29 cellular contexts compared by ENCODE assay signal in the genomic region with DNA sequence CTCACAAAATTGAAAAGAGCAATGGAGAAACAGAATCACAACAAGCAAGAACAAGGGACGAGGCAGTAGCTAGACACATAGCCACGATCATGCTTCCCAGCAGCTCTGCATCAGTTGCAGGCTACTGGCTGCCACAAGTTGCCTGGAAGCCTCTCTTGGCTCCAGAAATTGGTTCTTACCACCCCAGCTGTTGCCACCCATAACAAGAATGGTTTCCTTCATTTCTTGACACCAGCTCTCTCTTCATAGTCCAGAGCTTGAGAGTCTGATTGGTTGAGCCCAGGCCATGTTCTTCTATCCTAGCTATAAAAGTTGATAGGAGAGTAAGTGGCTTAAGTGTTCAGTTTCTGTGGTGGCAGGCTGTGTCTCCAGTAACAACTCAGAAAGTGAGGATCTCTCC.
"Had no signal": no experiment of that assay in that cellular context is flagged by ENCODE, and none has a peak within 500 bp of the region (broad histone marks: within the 10 kb centered on the region; RNA-seq: fewer than 3 reads in every experiment).

No MANE protein-coding gene starts in this region.

- H3K36me3 Mint-ChIP-seq: activated CD4-positive, alpha-beta memory T cell treated with anti-CD3 and anti-CD28 coated beads for 36 hours; activated CD8-positive, alpha-beta memory T cell treated with anti-CD3 and anti-CD28 coated beads, Interleukin-2, amount 10 ng/mL, durations not matched to agents 7 days and 5 days; activated naive CD4-positive, alpha-beta T cell treated with anti-CD3 and anti-CD28 coated beads, Interleukin-2, amount 10 ng/mL, durations not matched to agents 7 days and 5 days; activated naive CD4-positive, alpha-beta T cell treated with anti-CD3 and anti-CD28 coated beads, Interleukin-2, amount 50 U/mL, for 72 hours; activated naive CD8-positive, alpha-beta T cell treated with anti-CD3 and anti-CD28 coated beads, Interleukin-2, amount 10 ng/mL, durations not matched to agents 7 days and 5 days; brain had no signal

- H3K27ac ChIP-seq: ascending aorta, esophagus squamous epithelium, gastroesophageal sphincter, heart right ventricle had no signal

- H3K4me3 ChIP-seq: ascending aorta, esophagus squamous epithelium, gastroesophageal sphincter, heart right ventricle had no signal

- H3K27me3 ChIP-seq: ascending aorta, esophagus squamous epithelium, gastroesophageal sphincter, heart right ventricle had no signal

- H3K4me3 Mint-ChIP-seq: activated CD4-positive, alpha-beta memory T cell treated with anti-CD3 and anti-CD28 coated beads for 36 hours; activated CD4-positive, alpha-beta T cell treated with anti-CD3 and anti-CD28 coated beads for 36 hours; activated CD4-positive, alpha-beta T cell treated with anti-CD3 and anti-CD28 coated beads, Interleukin-2, amount 10 ng/mL, durations not matched to agents 24 days and 14 days; activated CD8-positive, alpha-beta memory T cell treated with anti-CD3 and anti-CD28 coated beads, Interleukin-2, amount 10 ng/mL, durations not matched to agents 7 days and 5 days; activated CD8-positive, alpha-beta T cell treated with anti-CD3 and anti-CD28 coated beads, Interleukin-2, amount 10 ng/mL, durations not matched to agents 7 days and 5 days; activated naive CD4-positive, alpha-beta T cell treated with anti-CD3 and anti-CD28 coated beads, Interleukin-2, amount 10 ng/mL, durations not matched to agents 7 days and 5 days; activated naive CD8-positive, alpha-beta T cell treated with anti-CD3 and anti-CD28 coated beads, Interleukin-2, amount 10 ng/mL, durations not matched to agents 7 days and 5 days; activated T-helper 1 cell treated with anti-CD3 and anti-CD28 coated beads, Interleukin-12 subunit alpha, Interleukin-12 subunit beta, Interleukin-2, Interleukin-4 antibody, amounts not matched to agents 30 ng/mL and 10 ng/mL and 1 ng/mL, durations not matched to agents 14 hours and 24 hours and 36 hours; brain; effector memory CD8-positive, alpha-beta T cell had no signal

- H3K4me1 Mint-ChIP-seq: activated CD4-positive, alpha-beta T cell treated with anti-CD3 and anti-CD28 coated beads for 36 hours; activated CD4-positive, alpha-beta T cell treated with anti-CD3 and anti-CD28 coated beads, Interleukin-2, amount 10 ng/mL, durations not matched to agents 24 days and 14 days; activated CD8-positive, alpha-beta memory T cell treated with anti-CD3 and anti-CD28 coated beads, Interleukin-2, amount 10 ng/mL, durations not matched to agents 7 days and 5 days; activated naive CD4-positive, alpha-beta T cell treated with anti-CD3 and anti-CD28 coated beads, Interleukin-2, amount 10 ng/mL, durations not matched to agents 7 days and 5 days; activated naive CD8-positive, alpha-beta T cell treated with anti-CD3 and anti-CD28 coated beads, Interleukin-2, amount 10 ng/mL, durations not matched to agents 7 days and 5 days had no signal

- H3K27me3 Mint-ChIP-seq: activated CD4-positive, alpha-beta memory T cell treated with anti-CD3 and anti-CD28 coated beads for 36 hours; activated CD4-positive, alpha-beta T cell treated with anti-CD3 and anti-CD28 coated beads for 36 hours had no signal

- H3K36me3 ChIP-seq: ascending aorta, esophagus squamous epithelium, gastroesophageal sphincter, heart right ventricle had no signal

- H3K4me1 ChIP-seq: ascending aorta had no signal

- H3K27ac Mint-ChIP-seq: activated CD4-positive, alpha-beta memory T cell treated with anti-CD3 and anti-CD28 coated beads for 36 hours; activated CD4-positive, alpha-beta T cell treated with anti-CD3 and anti-CD28 coated beads for 36 hours; activated CD4-positive, alpha-beta T cell treated with anti-CD3 and anti-CD28 coated beads, Interleukin-2, amount 10 ng/mL, durations not matched to agents 24 days and 14 days; activated CD8-positive, alpha-beta memory T cell treated with anti-CD3 and anti-CD28 coated beads, Interleukin-2, amount 10 ng/mL, durations not matched to agents 7 days and 5 days; activated CD8-positive, alpha-beta T cell treated with anti-CD3 and anti-CD28 coated beads, Interleukin-2, amount 10 ng/mL, durations not matched to agents 7 days and 5 days; activated naive CD4-positive, alpha-beta T cell treated with anti-CD3 and anti-CD28 coated beads, Interleukin-2, amount 10 ng/mL, durations not matched to agents 7 days and 5 days; activated naive CD4-positive, alpha-beta T cell treated with anti-CD3 and anti-CD28 coated beads, Interleukin-2, amount 50 U/mL, for 72 hours; activated naive CD8-positive, alpha-beta T cell treated with anti-CD3 and anti-CD28 coated beads, Interleukin-2, amount 10 ng/mL, durations not matched to agents 7 days and 5 days; activated T-helper 1 cell treated with anti-CD3 and anti-CD28 coated beads, Interleukin-12 subunit alpha, Interleukin-12 subunit beta, Interleukin-2, Interleukin-4 antibody, amounts not matched to agents 30 ng/mL and 10 ng/mL and 1 ng/mL, durations not matched to agents 14 hours and 24 hours and 36 hours; brain; effector memory CD8-positive, alpha-beta T cell had no signal

- H3K9me3 ChIP-seq: ascending aorta, esophagus squamous epithelium, gastroesophageal sphincter had no signal

- DNase-seq: activated CD4-positive, alpha-beta memory T cell treated with anti-CD3 and anti-CD28 coated beads for 36 hours; activated CD4-positive, alpha-beta T cell treated with anti-CD3 and anti-CD28 coated beads for 36 hours; activated CD4-positive, alpha-beta T cell treated with anti-CD3 and anti-CD28 coated beads, Interleukin-2, amount 10 ng/mL, durations not matched to agents 24 days and 14 days; activated CD4-positive, CD25-positive, alpha-beta regulatory T cell; activated CD4-positive, CD25-positive, alpha-beta regulatory T cell treated with anti-CD3 and anti-CD28 coated beads, Interleukin-2, amount 50 U/mL, for 72 hours; activated CD8-positive, alpha-beta memory T cell treated with anti-CD3 and anti-CD28 coated beads, Interleukin-2, amount 10 ng/mL, durations not matched to agents 7 days and 5 days; activated CD8-positive, alpha-beta memory T cell treated with anti-CD3 and anti-CD28 coated beads, Interleukin-2, amount 50 U/mL, for 4 hours; activated CD8-positive, alpha-beta T cell treated with anti-CD3 and anti-CD28 coated beads, Interleukin-2, amount 10 ng/mL, durations not matched to agents 7 days and 5 days; activated gamma-delta T cell; activated naive CD4-positive, alpha-beta T cell; activated naive CD4-positive, alpha-beta T cell treated with anti-CD3 and anti-CD28 coated beads, Interleukin-2, amount 10 ng/mL, durations not matched to agents 7 days and 5 days; activated naive CD8-positive, alpha-beta T cell treated with anti-CD3 and anti-CD28 coated beads, Interleukin-2, amount 10 ng/mL, durations not matched to agents 7 days and 5 days; activated T-cell treated with anti-CD3 and anti-CD28 coated beads, Interleukin-2, amount 50 U/mL, for 1 hour; activated T-cell treated with anti-CD3 and anti-CD28 coated beads, Interleukin-2, amount 50 U/mL, for 48 hours; caudate nucleus; cortex of kidney; dermis blood vessel endothelial cell; effector CD4-positive, alpha-beta T cell; effector memory CD8-positive, alpha-beta T cell; erythroblast; esophagus squamous epithelium; foreskin melanocyte; heart right ventricle; T-helper 2 cell had no signal

- ATAC-seq: activated CD4-positive, alpha-beta T cell treated with anti-CD3 and anti-CD28 coated beads for 36 hours; activated CD8-positive, alpha-beta memory T cell treated with anti-CD3 and anti-CD28 coated beads, Interleukin-2, amount 10 ng/mL, durations not matched to agents 7 days and 5 days; activated CD8-positive, alpha-beta T cell treated with anti-CD3 and anti-CD28 coated beads, Interleukin-2, amount 10 ng/mL, durations not matched to agents 7 days and 5 days; activated naive CD4-positive, alpha-beta T cell treated with anti-CD3 and anti-CD28 coated beads, Interleukin-2, amount 50 U/mL, for 72 hours; effector memory CD8-positive, alpha-beta T cell; gastroesophageal sphincter; heart right ventricle had no signal

- H3K9me3 Mint-ChIP-seq: activated CD4-positive, alpha-beta memory T cell treated with anti-CD3 and anti-CD28 coated beads for 36 hours; activated naive CD4-positive, alpha-beta T cell treated with anti-CD3 and anti-CD28 coated beads, Interleukin-2, amount 10 ng/mL, durations not matched to agents 7 days and 5 days; effector memory CD8-positive, alpha-beta T cell had no signal
